ENCODE assay signal across 16 cellular contexts in the genomic region with DNA sequence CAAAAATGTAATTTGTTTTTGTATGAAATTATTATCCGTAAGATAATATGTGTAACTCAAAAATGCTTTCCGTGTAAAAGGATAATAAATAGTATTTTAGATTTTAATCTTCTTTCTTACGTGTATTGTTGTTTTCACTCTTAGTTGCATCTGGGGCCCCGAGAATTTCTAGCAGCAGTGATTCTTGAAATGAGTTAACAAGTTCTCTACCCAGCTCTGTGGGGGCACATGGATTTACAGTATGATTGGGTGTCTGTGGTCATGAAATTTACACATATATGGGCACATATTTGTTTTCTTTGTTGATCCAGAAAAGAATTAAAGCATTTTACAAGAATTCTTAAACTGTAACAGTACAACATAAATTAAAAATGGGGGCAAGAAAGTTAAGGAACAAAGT.
DNase-seq lines count a peak whose midpoint lies in the region; ATAC-seq and TF ChIP-seq lines count a peak whose summit lies in the region.
"Had no signal": no experiment of that assay in that cellular context is flagged by ENCODE, and none has a peak within 500 bp of the region (broad histone marks: within the 10 kb centered on the region; RNA-seq: fewer than 3 reads in every experiment).

No MANE protein-coding gene starts in this region.

- ATAC-seq in GM18511 (IDR thresholded peaks at IDR 0.05; ENCODE audit: unreplicated experiment) (peak; percentile 80), HG03045 (IDR thresholded peaks at IDR 0.05; ENCODE audit: unreplicated experiment) (peak; percentile 75), omental fat pad (ENCODE audit: low FRiP score) (no peak)
- ATAC-seq in effector memory CD8-positive, alpha-beta T cell (replicated peaks), result no peak
- ATAC-seq: right cardiac atrium, T-cell had no signal

- no peak for TF ChIP-seq CTCF in omental fat pad (IDR thresholded peaks at IDR 0.05)

- H3K27ac Mint-ChIP-seq in effector memory CD8-positive, alpha-beta T cell, result peak overlapping the region; percentile 78 to 85
- H3K27ac Mint-ChIP-seq: H9, neural progenitor cell had no signal

- peak overlapping the region in 1 of 2 donors; percentile 8 for H3K4me3 Mint-ChIP-seq in effector memory CD8-positive, alpha-beta T cell
- H3K4me3 Mint-ChIP-seq: H9, neural progenitor cell, T-cell had no signal

- DNase-seq in activated T-cell treated with anti-CD3 and anti-CD28 coated beads for 48 hours (ENCODE audit: low read depth) (peak; percentile 2), NCI-H2171 treated with DMSO at 0.1 percent for 48 hours (lab: John Stamatoyannopoulos, UW) (no peak), omental fat pad (ENCODE audit: low spot score) (no peak), occipital lobe (lab: John Stamatoyannopoulos, UW) (no peak)
- no peak for DNase-seq in activated T-cell treated with anti-CD3 and anti-CD28 coated beads, Interleukin-2, amount 50 U/mL, for 1 hour
- DNase-seq in effector memory CD8-positive, alpha-beta T cell, result no peak
- DNase-seq: activated CD4-positive, CD25-positive, alpha-beta regulatory T cell; H9; NCI-H2081 treated with DMSO at 0.1 percent for 48 hours; NCI-H82; right cardiac atrium; stomach; T-cell had no signal

- peaks cover 78% of the 10 kb centered on the region for H3K36me3 Mint-ChIP-seq in effector memory CD8-positive, alpha-beta T cell (ENCODE audit: insufficient read depth)

- no peaks in the 10 kb centered on the region for H3K9me3 Mint-ChIP-seq in effector memory CD8-positive, alpha-beta T cell
- H3K9me3 Mint-ChIP-seq: H9, neural progenitor cell, T-cell had no signal

- H3K4me1 Mint-ChIP-seq in effector memory CD8-positive, alpha-beta T cell (ENCODE audit: low read depth in 2 of 2), result peaks cover 13 to 17% of the 10 kb centered on the region in 2 donors
- H3K4me1 Mint-ChIP-seq: H9 had no signal

- no peaks in the 10 kb centered on the region for H3K27me3 Mint-ChIP-seq in effector memory CD8-positive, alpha-beta T cell
- H3K27me3 Mint-ChIP-seq: T-cell had no signal

Comparison
In these comparisons a context has a peak if more than half of its experiments do, and no peak if none do; other contexts are left out.
1. ATAC-seq: peak in GM18511 (single experiment) and HG03045 (single experiment); none in effector memory CD8-positive, alpha-beta T cell (single experiment) and omental fat pad (single experiment).